In genomic region chr1:151613275-151613867, GRCh38 we compare ENCODE assay signal across 8 cellular contexts. TPM values are rescaled to one million over a fixed set of nuclear protein-coding genes. Genes with fewer than 3 reads are reported as not detected.
DNase-seq lines count a peak whose midpoint lies in the region; ATAC-seq and TF ChIP-seq lines count a peak whose summit lies in the region.

No MANE protein-coding gene starts in this region.

- no peaks in the 10 kb centered on the region for H3K9me3 Mint-ChIP-seq in activated CD8-positive, alpha-beta T cell treated with anti-CD3 and anti-CD28 coated beads for 36 hours

- H3K27me3 ChIP-seq in iPS-20b (ENCODE audit: insufficient read depth, low read length) (no peaks in the 10 kb centered on the region), subcutaneous abdominal adipose tissue (ENCODE audit: control insufficient read depth in 5 of 5, insufficient read depth in 4 of 5, low read length in 5 of 5) (no peaks in the 10 kb centered on the region)

- H3K4me1 Mint-ChIP-seq in activated CD8-positive, alpha-beta T cell treated with anti-CD3 and anti-CD28 coated beads for 36 hours (ENCODE audit: low read depth) = peaks cover 43% of the 10 kb centered on the region

- TF ChIP-seq CTCF in activated CD8-positive, alpha-beta T cell treated with anti-CD3 and anti-CD28 coated beads for 36 hours (IDR thresholded peaks at IDR 0.05) = no peak

- intact Hi-C loops in activated CD8-positive, alpha-beta T cell treated with anti-CD3 and anti-CD28 coated beads for 36 hours (cut with micrococcal nuclease) = no loop called here

- no peaks in the 10 kb centered on the region for H3K27me3 Mint-ChIP-seq in activated CD8-positive, alpha-beta T cell treated with anti-CD3 and anti-CD28 coated beads for 36 hours

- 0 out of 2 replicates have a peak, but pooled peaks cover 7% of the 10 kb centered on the region for H3K36me3 ChIP-seq in iPS-20b (ENCODE audit: insufficient read depth, low read depth, low read length)
- no peaks in the 10 kb centered on the region for H3K36me3 ChIP-seq in subcutaneous abdominal adipose tissue (ENCODE audit: control insufficient read depth in 5 of 5, insufficient read depth in 5 of 5, low read length in 5 of 5)

- H3K36me3 Mint-ChIP-seq in activated CD8-positive, alpha-beta T cell treated with anti-CD3 and anti-CD28 coated beads for 36 hours (ENCODE audit: low read depth) = peaks cover 3% of the 10 kb centered on the region

- H3K4me1 ChIP-seq in iPS-20b (ENCODE audit: insufficient read depth, low read length) (0 out of 2 replicates have a peak, but pooled peaks cover 7% of the 10 kb centered on the region), subcutaneous abdominal adipose tissue (ENCODE audit: control insufficient read depth in 5 of 5, insufficient read depth in 5 of 5, low read length in 5 of 5) (peaks cover 2 to 25% (median 19%) of the 10 kb centered on the region in 5 donors)

- H3K4me3 ChIP-seq in iPS-20b (ENCODE audit: low read length) (peak overlapping the region; percentile 96), subcutaneous abdominal adipose tissue (ENCODE audit: low read depth in 1 of 5, low read length in 5 of 5) (peak overlapping the region; percentile 72 to 91 (median 90))

- peak; percentile 17 for DNase-seq in NCI-H748 (lab: John Stamatoyannopoulos, UW; ENCODE audit: unreplicated experiment)
- DNase-seq in NCI-H748 treated with DMSO at 0.1 percent for 48 hours (lab: John Stamatoyannopoulos, UW) = no peak
- no peak for DNase-seq in activated CD8-positive, alpha-beta T cell treated with anti-CD3 and anti-CD28 coated beads for 36 hours
- no peak for DNase-seq in occipital lobe (lab: John Stamatoyannopoulos, UW)
- no peak for DNase-seq in MV-4-11 (lab: John Stamatoyannopoulos, UW)

- no peak for ATAC-seq in activated CD8-positive, alpha-beta T cell treated with anti-CD3 and anti-CD28 coated beads for 36 hours
- no peak for ATAC-seq in HG03196 (IDR thresholded peaks at IDR 0.05; ENCODE audit: unreplicated experiment)

- POLR2A ChIA-PET in activated CD8-positive, alpha-beta T cell treated with anti-CD3 and anti-CD28 coated beads for 36 hours (lab: Charles Lee) = no interaction called here

- H3K9me3 ChIP-seq in iPS-20b (ENCODE audit: insufficient read depth, low read depth, low read length) (no peaks in the 10 kb centered on the region), subcutaneous abdominal adipose tissue (ENCODE audit: control insufficient read depth in 5 of 5, low read length in 5 of 5) (no peaks in the 10 kb centered on the region)

- CTCF ChIA-PET in activated CD8-positive, alpha-beta T cell treated with anti-CD3 and anti-CD28 coated beads for 36 hours (lab: Charles Lee) = no interaction called here

- H3K27ac ChIP-seq in iPS-20b (ENCODE audit: low read length) (peak overlapping the region; percentile 9), subcutaneous abdominal adipose tissue (ENCODE audit: low read depth, low read length) (peak overlapping the region; percentile 85)

- peak overlapping the region; percentile 88 for H3K4me3 Mint-ChIP-seq in activated CD8-positive, alpha-beta T cell treated with anti-CD3 and anti-CD28 coated beads for 36 hours

- H3K27ac Mint-ChIP-seq in activated CD8-positive, alpha-beta T cell treated with anti-CD3 and anti-CD28 coated beads for 36 hours = peak overlapping the region; percentile 87

- peak overlapping the region; percentile 86; the same call in 1 of the 2 replicates for H3K9ac ChIP-seq in iPS-20b (ENCODE audit: low read depth, low read length)
- H3K9ac ChIP-seq in subcutaneous abdominal adipose tissue (ENCODE audit: low read length in 5 of 5) = peak overlapping the region; percentile 56 to 85 (median 72)

RNA-seq across cellular contexts. Expression of gene SNX27, which starts 1.5 kb away (rescaled TPM):
- 10 to 100 TPM; 27.2 to 29.5 TPM for total RNA-seq in activated CD8-positive, alpha-beta T cell treated with anti-CD3 and anti-CD28 coated beads for 36 hours
- 88.1 TPM for total RNA-seq in occipital lobe
